In the genomic region with DNA sequence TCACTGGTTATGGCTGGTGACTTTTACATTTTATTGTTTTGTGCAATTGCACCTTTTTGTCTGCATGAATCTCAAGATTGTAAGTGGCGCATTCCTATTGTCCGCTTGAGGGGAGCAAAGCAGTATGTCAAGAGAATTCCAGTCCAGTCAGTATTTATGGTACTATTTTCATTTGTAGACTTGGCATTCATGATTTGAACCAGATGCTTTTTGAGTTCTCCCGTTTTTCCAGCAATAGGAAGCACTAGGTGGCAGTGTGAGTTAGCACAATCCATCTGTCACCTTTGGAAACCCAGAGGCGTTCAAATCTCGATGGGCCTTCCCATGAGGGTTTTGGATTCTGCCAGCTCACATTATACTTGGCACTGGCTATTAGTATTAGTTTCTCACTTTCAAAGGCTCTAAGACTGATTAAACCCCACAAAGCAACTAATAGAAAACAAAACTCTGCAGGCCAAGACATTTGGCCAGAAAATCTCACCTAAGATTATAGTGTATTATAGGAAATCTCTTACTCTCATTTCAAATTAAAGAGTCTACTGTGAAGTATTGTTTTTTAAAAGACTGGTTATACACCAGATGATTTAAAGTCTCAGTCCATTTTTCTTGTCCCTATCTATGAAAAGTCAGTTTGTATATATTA, we compare ENCODE assay signal across 8 cellular contexts. TPM values are rescaled to one million over a fixed set of nuclear protein-coding genes. Genes with fewer than 3 reads are reported as not detected.
DNase-seq lines count a peak whose midpoint lies in the region; ATAC-seq and TF ChIP-seq lines count a peak whose summit lies in the region.

No MANE protein-coding gene starts in this region.

- peak; percentile 29 for DNase-seq in activated CD4-positive, alpha-beta T cell treated with anti-CD3 and anti-CD28 coated beads for 48 hours
- DNase-seq in activated CD4-positive, alpha-beta T cell treated with anti-CD3 and anti-CD28 coated beads for 1 hour: no peak
- DNase-seq in LoVo (ENCODE audit: low spot score) (peak; percentile 58), RWPE2 (ENCODE audit: low spot score) (no peak), activated gamma-delta T cell treated with Interleukin-2 at 50 U/mL for 16 hours (no peak)

- H3K36me3 ChIP-seq in RWPE2 (ENCODE audit: low read depth) (no peaks in the 10 kb centered on the region), muscle layer of colon (ENCODE audit: insufficient read depth, low read length) (peaks cover 28% of the 10 kb centered on the region)

- H3K4me3 ChIP-seq in RWPE2 (ENCODE audit: severe bottlenecking): no peak overlapping the region
- peak overlapping the region; percentile 0 to 70 for H3K4me3 ChIP-seq in muscle layer of colon (ENCODE audit: low read depth in 1 of 2, low read length in 2 of 2)

- TF ChIP-seq CTCF in RWPE2 (IDR thresholded peaks at IDR 0.05; ENCODE audit: poor library complexity, severe bottlenecking): peak; percentile 93

- H3K4me1 ChIP-seq in RWPE2 (ENCODE audit: insufficient read depth, poor library complexity, severe bottlenecking) (no peaks in the 10 kb centered on the region), muscle layer of colon (ENCODE audit: insufficient read depth, low read length) (peaks cover 15% of the 10 kb centered on the region)

- ATAC-seq in RWPE2 (ENCODE audit: low read depth): no peak
- ATAC-seq in esophagus mucosa: peak; percentile 36
- no peak for ATAC-seq in HG02840 (IDR thresholded peaks at IDR 0.05; ENCODE audit: low FRiP score, unreplicated experiment)

- H3K27ac ChIP-seq in RWPE2 (ENCODE audit: poor library complexity, severe bottlenecking): no peak overlapping the region
- H3K27ac ChIP-seq in muscle layer of colon (ENCODE audit: low read depth, low read length): no peak overlapping the region

- H3K27me3 ChIP-seq in RWPE2 (ENCODE audit: insufficient read depth, poor library complexity, severe bottlenecking): peaks cover 12% of the 10 kb centered on the region
- no peaks in the 10 kb centered on the region for H3K27me3 ChIP-seq in muscle layer of colon (ENCODE audit: control insufficient read depth in 1 of 2, insufficient read depth in 2 of 2, low read length in 2 of 2)

- no peak overlapping the region for H3K9ac ChIP-seq in muscle layer of colon (ENCODE audit: low read length)

- H3K9me3 ChIP-seq in RWPE2 (ENCODE audit: severe bottlenecking): no peaks in the 10 kb centered on the region
- H3K9me3 ChIP-seq in muscle layer of colon (ENCODE audit: low read length): no peaks in the 10 kb centered on the region

RNA-seq across cellular contexts. Expression of gene DACT1, which starts 2.2 kb away (rescaled TPM):
- 0.32 TPM for total RNA-seq in esophagus mucosa

Comparison
In these comparisons a context has a peak if more than half of its experiments do, and no peak if none do; other contexts are left out.
1. DNase-seq: peak in activated CD4-positive, alpha-beta T cell treated with anti-CD3 and anti-CD28 coated beads for 48 hours (single experiment) and LoVo (single experiment); none in activated CD4-positive, alpha-beta T cell treated with anti-CD3 and anti-CD28 coated beads for 1 hour (single experiment), RWPE2 (single experiment) and activated gamma-delta T cell treated with Interleukin-2 at 50 U/mL for 16 hours (single experiment).